In genomic region chr1:10762153-10762523, GRCh38 we compare ENCODE assay signal across 23 cellular contexts. TPM values are rescaled to one million over a fixed set of nuclear protein-coding genes. Genes with fewer than 3 reads are reported as not detected.
A peak's percentile ranks its signal among the peaks of the same experiment; 100 is the strongest.
DNase-seq lines count a peak whose midpoint lies in the region; ATAC-seq, FAIRE-seq and TF ChIP-seq lines count a peak whose summit lies in the region.
"Had no signal": no experiment of that assay in that cellular context is flagged by ENCODE, and none has a peak within 500 bp of the region (broad histone marks: within the 10 kb centered on the region; RNA-seq: fewer than 3 reads in every experiment).

No MANE protein-coding gene starts in this region.

- 0 out of 2 replicates have a peak, but pooled peaks cover 2% of the 10 kb centered on the region for H3K79me1 ChIP-seq in H1 (ENCODE audit: low read depth, low read length)

- H3K4me1 ChIP-seq in PC-3 (ENCODE audit: insufficient read depth, low read length) = peaks cover 45% of the 10 kb centered on the region
- peaks cover 0 to 11% (median 4%) of the 10 kb centered on the region in 4 experiments; a peak in 5 of 7 replicates for H3K4me1 ChIP-seq in H1 (replicated peaks in 1 of 4; ENCODE audit: control insufficient read depth in 3 of 4, insufficient read depth in 4 of 4, low read length in 3 of 4)
- peaks cover 96% of the 10 kb centered on the region for H3K4me1 ChIP-seq in mucosa of stomach (ENCODE audit: control insufficient read depth, insufficient read depth, low read length)
- peaks cover 0 to 28% (median 11%) of the 10 kb centered on the region in 6 donors for H3K4me1 ChIP-seq in spleen
- no peaks in the 10 kb centered on the region for H3K4me1 ChIP-seq in aorta (ENCODE audit: control insufficient read depth in 1 of 2, insufficient read depth in 2 of 2, low read length in 2 of 2)

- POLR2A ChIA-PET in PC-3 (lab: Charles Lee; ENCODE audit: unreplicated experiment) (no interaction called here), H1 (lab: Charles Lee; ENCODE audit: partially characterized antibody) (no interaction called here)

- no peak overlapping the region; the same call in 1 of the 2 replicates for H2BK5ac ChIP-seq in H1 (ENCODE audit: low read depth, low read length)

- H3K56ac ChIP-seq in H1 (replicated peaks; ENCODE audit: insufficient read length, low read depth, low read length) = no peak overlapping the region

- H2BK12ac ChIP-seq in H1 (ENCODE audit: low read depth, low read length) = no peak overlapping the region

- no peak overlapping the region for H2BK20ac ChIP-seq in H1 (ENCODE audit: low read length)

- H2AFZ ChIP-seq in PC-3 (ENCODE audit: low read length) (peak overlapping the region; percentile 72; the same call in 1 of the 2 replicates), H1 (ENCODE audit: low read length) (no peak overlapping the region)

- H3K4me2 ChIP-seq in PC-3 (ENCODE audit: low read length) (peak overlapping the region; percentile 77), H1 (ENCODE audit: insufficient read depth in 1 of 2, low read depth in 2 of 2, low read length in 2 of 2) (no peak overlapping the region)

- no peak overlapping the region for H3K14ac ChIP-seq in H1 (ENCODE audit: insufficient read length)

- no peak for TF ChIP-seq EP300 in H1 (IDR thresholded peaks at IDR 0.05; ENCODE audit: borderline replicate concordance in 1 of 2, low read depth in 2 of 2, low read length in 2 of 2)

- no peak overlapping the region for H3K27ac Mint-ChIP-seq in immature natural killer cell
- H3K27ac Mint-ChIP-seq: activated naive CD4-positive, alpha-beta T cell treated with anti-CD3 and anti-CD28 coated beads, Interleukin-2, amount 50 U/mL, for 72 hours; activated T-cell treated with anti-CD3 and anti-CD28 coated beads, Interleukin-2, amount 50 U/mL, for 24 hours; CD4-positive, alpha-beta T cell; nephron progenitor cell had no signal

- H3K4me3 Mint-ChIP-seq in immature natural killer cell = no peak overlapping the region
- H3K4me3 Mint-ChIP-seq: activated T-cell treated with anti-CD3 and anti-CD28 coated beads, Interleukin-2, amount 50 U/mL, for 24 hours; CD4-positive, alpha-beta T cell; nephron progenitor cell had no signal

- H3F3A ChIP-seq in PC-3 (ENCODE audit: low read length, unreplicated experiment) = no peaks in the 10 kb centered on the region

- DNase-seq in PC-3 (no peak), H1 (ENCODE audit: low read depth in 1 of 2, low spot score in 2 of 2) (no peak), spleen (no peak), aorta (no peak), immature natural killer cell (no peak), urothelium cell line (ENCODE audit: low spot score) (no peak), NCI-H146 treated with DMSO at 0.1 percent for 48 hours (lab: John Stamatoyannopoulos, UW; ENCODE audit: unreplicated experiment) (no peak)
- DNase-seq: activated T-cell treated with anti-CD3 and anti-CD28 coated beads, Interleukin-2, amount 50 U/mL, for 24 hours; CD4-positive, alpha-beta T cell; DMS153; hypothalamus; NCI-H1105; NCI-H2107; NCI-H524 treated with DMSO at 0.1 percent for 48 hours; nephron progenitor cell; stimulated activated CD4-positive, alpha-beta T cell treated with anti-CD3 and anti-CD28 coated beads, Interleukin-12 subunit alpha, Interleukin-12 subunit beta, amount 100 ng/mL, for 4 hours; stimulated activated CD8-positive, alpha-beta memory T cell treated with anti-CD3 and anti-CD28 coated beads, Interleukin-4, amount 100 ng/mL, for 48 hours had no signal

- intact Hi-C loops in PC-3 (cut with micrococcal nuclease) (no loop called here), spleen (cut with DNase I; ENCODE audit: low total_unique reads) (no loop called here), aorta (cut with DNase I) (no loop called here)

- H3K27ac ChIP-seq in PC-3 (ENCODE audit: low read length) = peak overlapping the region; percentile 80
- no peak overlapping the region for H3K27ac ChIP-seq in H1 (ENCODE audit: low read depth, low read length)
- peak overlapping the region in 6 of 8 donors; percentile 2 to 58 (median 44) for H3K27ac ChIP-seq in spleen
- no peak overlapping the region for H3K27ac ChIP-seq in aorta (ENCODE audit: low read depth in 1 of 2, low read length in 2 of 2)

- H3K36me3 ChIP-seq in PC-3 (ENCODE audit: low read depth, low read length) = no peaks in the 10 kb centered on the region
- no peaks in the 10 kb centered on the region for H3K36me3 ChIP-seq in H1 (ENCODE audit: control insufficient read depth in 2 of 4, insufficient read depth in 4 of 4, low read length in 3 of 4)
- H3K36me3 ChIP-seq in mucosa of stomach (ENCODE audit: control insufficient read depth, insufficient read depth, low read length) = no peaks in the 10 kb centered on the region
- no peaks in the 10 kb centered on the region for H3K36me3 ChIP-seq in spleen
- no peaks in the 10 kb centered on the region for H3K36me3 ChIP-seq in aorta (ENCODE audit: control insufficient read depth in 1 of 2, insufficient read depth in 2 of 2, low read length in 1 of 2)

- H3K79me2 ChIP-seq in PC-3 (ENCODE audit: low read length) = no peaks in the 10 kb centered on the region
- no peaks in the 10 kb centered on the region for H3K79me2 ChIP-seq in H1 (ENCODE audit: control insufficient read depth in 1 of 2, insufficient read depth in 2 of 2, low read length in 2 of 2)

- H3K4ac ChIP-seq in H1 (replicated peaks; ENCODE audit: insufficient read length, low read depth, low read length) = no peak overlapping the region

- H4K8ac ChIP-seq in H1 (ENCODE audit: extremely low read depth, insufficient read depth, low read length) = peak overlapping the region; percentile 62; the same call in 1 of the 2 replicates

- no peaks in the 10 kb centered on the region for H3K9me2 ChIP-seq in PC-3 (replicated peaks; ENCODE audit: low read length)

- H4K20me1 ChIP-seq in PC-3 (ENCODE audit: low read length) (no peaks in the 10 kb centered on the region), H1 (replicated peaks in 1 of 2; ENCODE audit: control insufficient read depth in 1 of 2, insufficient read depth in 2 of 2, low read length in 2 of 2) (peaks cover 0 to 2% of the 10 kb centered on the region in 2 experiments)

- H3K9ac ChIP-seq in PC-3 (ENCODE audit: low read length) (peak overlapping the region; percentile 60), H1 (replicated peaks in 1 of 4; ENCODE audit: extremely low read depth in 1 of 4, low read depth in 3 of 4, low read length in 3 of 4) (peak overlapping the region in 1 of 4 experiments; percentile 6; a peak in 2 of 7 replicates), mucosa of stomach (ENCODE audit: low read length) (peak overlapping the region; percentile 61)

- H3K9me3 Mint-ChIP-seq in immature natural killer cell = no peaks in the 10 kb centered on the region
- H3K9me3 Mint-ChIP-seq: activated naive CD4-positive, alpha-beta T cell treated with anti-CD3 and anti-CD28 coated beads, Interleukin-2, amount 50 U/mL, for 72 hours; activated T-cell treated with anti-CD3 and anti-CD28 coated beads, Interleukin-2, amount 50 U/mL, for 24 hours; CD4-positive, alpha-beta T cell; nephron progenitor cell had no signal

- TF ChIP-seq RAD21 in H1 (IDR thresholded peaks at IDR 0.05 in 1 of 2, conservative IDR thresholded peaks at IDR 0.05 in 1 of 2; ENCODE audit: low read depth in 2 of 2, low read length in 2 of 2) = no peak

- H2BK15ac ChIP-seq in H1 (ENCODE audit: low read length) = no peak overlapping the region

- peaks cover 0 to 2% (median 1%) of the 10 kb centered on the region in 3 donors for H3K27me3 Mint-ChIP-seq in immature natural killer cell (ENCODE audit: low read depth in 3 of 3)
- H3K27me3 Mint-ChIP-seq: activated T-cell treated with anti-CD3 and anti-CD28 coated beads, Interleukin-2, amount 50 U/mL, for 24 hours; CD4-positive, alpha-beta T cell had no signal

- H3K4me3 ChIP-seq in PC-3 (ENCODE audit: low read length) (peak overlapping the region; percentile 51; the same call in 1 of the 2 replicates), H1 (ENCODE audit: extremely low read depth in 1 of 4, insufficient read depth in 2 of 4, low read depth in 3 of 4, low read length in 4 of 4) (no peak overlapping the region), mucosa of stomach (ENCODE audit: low read length) (no peak overlapping the region), spleen (no peak overlapping the region), aorta (ENCODE audit: low read length in 2 of 2) (no peak overlapping the region)

- no peaks in the 10 kb centered on the region for H3K27me3 ChIP-seq in PC-3 (ENCODE audit: low read length)
- no peaks in the 10 kb centered on the region for H3K27me3 ChIP-seq in H1 (replicated peaks in 1 of 4; ENCODE audit: control insufficient read depth in 3 of 4, extremely low read depth in 1 of 4, insufficient read depth in 3 of 4, low read length in 3 of 4)
- H3K27me3 ChIP-seq in mucosa of stomach (ENCODE audit: control insufficient read depth, insufficient read depth, low read length) = no peaks in the 10 kb centered on the region
- peaks cover 0 to 4% (median 0%) of the 10 kb centered on the region in 7 donors for H3K27me3 ChIP-seq in spleen (replicated peaks in 1 of 7)
- no peaks in the 10 kb centered on the region for H3K27me3 ChIP-seq in aorta (ENCODE audit: control insufficient read depth in 1 of 2, insufficient read depth in 2 of 2, low read length in 1 of 2)

- no peaks in the 10 kb centered on the region for H3K23me2 ChIP-seq in H1 (ENCODE audit: low read depth, low read length)

- H3K18ac ChIP-seq in H1 (ENCODE audit: extremely low read depth, low read length) = no peak overlapping the region

- H2AK5ac ChIP-seq in H1 (ENCODE audit: low read depth, low read length) = no peak overlapping the region

- TF ChIP-seq POLR2A in H1 (IDR thresholded peaks at IDR 0.05; ENCODE audit: control extremely low read depth in 1 of 2, low read depth in 2 of 2, low read length in 2 of 2) (no peak), spleen (IDR thresholded peaks at IDR 0.05) (no peak)

- BruUV-seq in PC-3 (replicated peaks; lab: Mats Ljungman, UMichigan) = no TSS peak

- TF ChIP-seq CTCF in PC-3 (conservative IDR thresholded peaks at IDR 0.05; ENCODE audit: low read depth, low read length) (no peak), H1 (IDR thresholded peaks at IDR 0.05; ENCODE audit: control extremely low read depth in 1 of 3, insufficient read depth in 1 of 3, low read depth in 1 of 3, low read length in 3 of 3) (no peak), spleen (IDR thresholded peaks at IDR 0.05 in 8 of 11, conservative IDR thresholded peaks at IDR 0.05 in 3 of 11) (no peak)

- no peak overlapping the region for H4K91ac ChIP-seq in H1 (replicated peaks; ENCODE audit: insufficient read length, low read length)

- H2BK120ac ChIP-seq in H1 (replicated peaks; ENCODE audit: low read depth, low read length) = no peak overlapping the region

- ATAC-seq in PC-3 (no peak), aorta (ENCODE audit: low FRiP score) (no peak)
- ATAC-seq: activated CD4-positive, CD25-positive, alpha-beta regulatory T cell treated with anti-CD3 and anti-CD28 coated beads, Interleukin-2, amount 50 U/mL, for 24 hours; activated naive CD4-positive, alpha-beta T cell treated with anti-CD3 and anti-CD28 coated beads, Interleukin-2, amount 50 U/mL, for 72 hours had no signal

- WGBS in H1 (ENCODE audit: extremely low coverage in 1 of 2, insufficient coverage in 1 of 2, insufficient read length in 1 of 2, insufficient replicate concordance in 2 of 2, low coverage in 1 of 2, low lambda C conversion rate in 2 of 2, missing lambda C conversion rate in 1 of 2), 2 experiments = 80% methylated on average over 6 of the region's 6 CpGs; no CpG with 5 or more reads in 1 of the 2 experiments
- WGBS in spleen, 5 donors = 30 to 66% (median 52%) methylated on average over 5 to 6 of the region's 6 CpGs
- WGBS in aorta, 2 donors = 72 to 76% methylated on average over 6 of the region's 6 CpGs

- no peaks in the 10 kb centered on the region for H3K36me3 Mint-ChIP-seq in immature natural killer cell
- H3K36me3 Mint-ChIP-seq: activated naive CD4-positive, alpha-beta T cell treated with anti-CD3 and anti-CD28 coated beads, Interleukin-2, amount 50 U/mL, for 72 hours had no signal

- no peaks in the 10 kb centered on the region for H3K4me1 Mint-ChIP-seq in immature natural killer cell

- H3K23ac ChIP-seq in H1 (ENCODE audit: insufficient read length) = no peak overlapping the region

- no peak overlapping the region for H4K5ac ChIP-seq in H1 (ENCODE audit: insufficient read length, low read depth, low read length)

- H3K9me3 ChIP-seq in PC-3 (ENCODE audit: low read length) = no peaks in the 10 kb centered on the region
- H3K9me3 ChIP-seq in H1 (ENCODE audit: insufficient read depth in 2 of 2, low read depth in 1 of 2, low read length in 1 of 2) = no peaks in the 10 kb centered on the region
- no peaks in the 10 kb centered on the region for H3K9me3 ChIP-seq in mucosa of stomach (ENCODE audit: control insufficient read depth, low read length)
- H3K9me3 ChIP-seq in spleen = no peaks in the 10 kb centered on the region
- H3K9me3 ChIP-seq in aorta (ENCODE audit: control insufficient read depth, low read length) = no peaks in the 10 kb centered on the region

- CTCF ChIA-PET in PC-3 (lab: Charles Lee) = no interaction called here
- CTCF ChIA-PET in H1 (lab: Charles Lee; ENCODE audit: partially characterized antibody) = interaction anchor here (0.5 to 1.4 kb wide), 4 partner anchors 9 to 95 kb away, joined by 3 to 6 read pairs (median 4); no protein-coding TSS in a partner anchor

- no peak for FAIRE-seq in H1 (lab: Jason Lieb, UNC)
- no peak for FAIRE-seq in urothelium cell line (lab: Jason Lieb, UNC)
- FAIRE-seq: endometrium, G401.6, kidney had no signal

RNA-seq across cellular contexts. Expression of gene CASZ1, which starts 34.3 kb away (rescaled TPM):
- total RNA-seq in PC-3 (2014; rRNA removed) = 12.8 and 21.4 TPM in 2 replicates
- total RNA-seq in H1 (2021; fragmentation: NEBNext Ultra II Directional; extraction: Animal tissue kit (Norgen Biotek cat#: 25700)) = 6.1 and 7.7 TPM in 2 replicates
- polyA plus RNA-seq in H1 (2011; rRNA removed) = 4.4 and 5.9 TPM in 2 replicates
- polyA plus RNA-seq in H1 (2011; cell fraction: cytosol; rRNA removed) = 3.6 TPM
- polyA plus RNA-seq in H1 (2011; cell fraction: nucleus; rRNA removed) = 10.1 TPM
- polyA plus RNA-seq in H1 (2012, experiment 1 of 2) = 2.2 to 4.5 TPM (median 4.3 TPM) in 4 replicates
- 2.9 TPM for polyA plus RNA-seq in H1 (2012, experiment 2 of 2)
- 6.5 TPM for polyA plus RNA-seq in H1 (2013, experiment 1 of 2)
- 6.3 TPM for polyA plus RNA-seq in H1 (2013, experiment 2 of 2)
- 3.9 and 5.8 TPM in 2 replicates for polyA minus RNA-seq in H1 (2011; rRNA and poly(A)+ RNA removed)
- 5.8 TPM for polyA minus RNA-seq in H1 (2011; cell fraction: cytosol; rRNA and poly(A)+ RNA removed)
- 10.2 TPM for polyA minus RNA-seq in H1 (2011; cell fraction: nucleus; rRNA and poly(A)+ RNA removed)
- total RNA-seq in spleen = 10 to 100 TPM in 5 of 7 donors, 1 to 10 TPM in 2; 5.8 to 14.5 (median 11.7) TPM
- 1 to 10 TPM in 2 of 3 donors, under 1 TPM in 1; 0.73 to 3.9 (median 1.5) TPM for polyA plus RNA-seq in spleen
- total RNA-seq in aorta = 10 to 100 TPM; 20.6 to 39.0 TPM
- polyA plus RNA-seq in aorta = 1 to 10 TPM; 3.4 to 7.0 TPM
- 1 to 10 TPM; 1.0 to 6.5 (median 1.9) TPM for polyA plus RNA-seq in immature natural killer cell

Comparison
In these comparisons a context has a peak if more than half of its experiments do, and no peak if none do; other contexts are left out.
1. H3K27ac ChIP-seq: peak in PC-3 (single experiment) and spleen (6 of 8); none in H1 (single experiment) and aorta (0 of 2).